ENCODE assay signal across 2 cellular contexts in genomic region chr9:136578915-136579637, GRCh38.
TF ChIP-seq lines count a peak whose summit lies in the region.

No MANE protein-coding gene starts in this region.

TF ChIP-seq in A549, 52 proteins besides CTCF, POLR2A, EP300 and RAD21 (continued from another document):
- TF ChIP-seq BCL3 (IDR thresholded peaks at IDR 0.05) (no peak), HDAC2 (IDR thresholded peaks at IDR 0.05) (no peak), BHLHE40 (IDR thresholded peaks at IDR 0.05; ENCODE audit: low read depth, low read length) (no peak), HEYL (CRISPR knock-in tag; IDR thresholded peaks at IDR 0.05) (no peak), CEBPB (IDR thresholded peaks at IDR 0.05) (no peak), GATA3 (IDR thresholded peaks at IDR 0.05; ENCODE audit: borderline replicate concordance) (no peak), POLR2AphosphoS2 (conservative IDR thresholded peaks at IDR 0.05; ENCODE audit: low read length) (no peak)

TF ChIP-seq in SK-N-SH treated with all-trans-retinoic acid at 6 μM for 48 hours, 23 proteins besides CTCF, POLR2A, EP300 and RAD21 (continued from another document):
- no peak for TF ChIP-seq CSRNP3 (CRISPR knock-in tag; IDR thresholded peaks at IDR 0.05)
- no peak for TF ChIP-seq ESRRG (CRISPR knock-in tag; IDR thresholded peaks at IDR 0.05)
